In the genomic region with DNA sequence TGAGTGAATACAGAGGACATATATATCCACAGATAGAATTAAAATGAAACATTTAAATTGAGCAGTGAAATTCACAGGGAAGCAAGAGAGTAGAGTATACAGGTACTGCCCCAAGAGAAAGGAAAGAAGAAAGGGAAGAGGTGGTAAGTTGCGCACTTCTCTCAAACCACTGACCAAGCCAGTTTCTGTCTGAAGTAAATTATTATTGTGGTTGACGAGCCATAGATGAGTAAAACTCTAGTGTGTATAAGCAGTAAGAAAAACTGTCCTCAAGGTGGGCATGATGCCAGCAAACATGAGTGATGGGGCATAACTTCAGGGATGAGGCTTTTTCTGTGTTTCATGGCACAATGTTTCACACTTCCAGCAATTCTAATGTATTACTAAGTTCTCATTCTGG, we compare ENCODE assay signal across 13 cellular contexts. TPM values are rescaled to one million over a fixed set of nuclear protein-coding genes. Genes with fewer than 3 reads are reported as not detected.
DNase-seq lines count a peak whose midpoint lies in the region; ATAC-seq and TF ChIP-seq lines count a peak whose summit lies in the region.
"Had no signal": no experiment of that assay in that cellular context is flagged by ENCODE, and none has a peak within 500 bp of the region (broad histone marks: within the 10 kb centered on the region; RNA-seq: fewer than 3 reads in every experiment).

No MANE protein-coding gene starts in this region.

- H3K9me3 Mint-ChIP-seq in type B pancreatic cell = no peaks in the 10 kb centered on the region
- H3K9me3 Mint-ChIP-seq: activated CD4-positive, alpha-beta memory T cell treated with anti-CD3 and anti-CD28 coated beads, Interleukin-2, amount 10 ng/mL, durations not matched to agents 7 days and 5 days; brain; stimulated activated naive CD8-positive, alpha-beta T cell treated with anti-CD3 and anti-CD28 coated beads, Interleukin-15, Interleukin-2, amounts not matched to agents 100 ng/mL and 50 ng/mL, for 24 hours had no signal

- peaks cover 4% of the 10 kb centered on the region for H3K79me1 ChIP-seq in mesendoderm (ENCODE audit: low read length)

- peaks cover 4% of the 10 kb centered on the region for H3K4me1 Mint-ChIP-seq in type B pancreatic cell (ENCODE audit: unreplicated experiment)

- H4K8ac ChIP-seq in mesendoderm (ENCODE audit: low read depth, low read length) = no peak overlapping the region

- ATAC-seq in SK-N-SH treated with all-trans-retinoic acid at 6 μM for 48 hours = no peak

- no peak overlapping the region for H3K27ac Mint-ChIP-seq in type B pancreatic cell
- H3K27ac Mint-ChIP-seq: activated CD4-positive, alpha-beta memory T cell treated with anti-CD3 and anti-CD28 coated beads, Interleukin-2, amount 10 ng/mL, durations not matched to agents 7 days and 5 days; brain; stimulated activated naive CD8-positive, alpha-beta T cell treated with anti-CD3 and anti-CD28 coated beads, Interleukin-15, Interleukin-2, amounts not matched to agents 100 ng/mL and 50 ng/mL, for 24 hours had no signal

- no peak overlapping the region for H3K4me3 Mint-ChIP-seq in type B pancreatic cell
- H3K4me3 Mint-ChIP-seq: activated CD4-positive, alpha-beta memory T cell treated with anti-CD3 and anti-CD28 coated beads, Interleukin-2, amount 10 ng/mL, durations not matched to agents 7 days and 5 days; brain; stimulated activated naive CD8-positive, alpha-beta T cell treated with anti-CD3 and anti-CD28 coated beads, Interleukin-15, Interleukin-2, amounts not matched to agents 100 ng/mL and 50 ng/mL, for 24 hours had no signal

- no peak overlapping the region for H3K23ac ChIP-seq in mesendoderm (ENCODE audit: low read length)

- no peak for TF ChIP-seq RAD21 in SK-N-SH (IDR thresholded peaks at IDR 0.05; ENCODE audit: low read length)

- H2BK15ac ChIP-seq in mesendoderm (replicated peaks; ENCODE audit: low read depth) = no peak overlapping the region

- H2BK120ac ChIP-seq in mesendoderm (ENCODE audit: low read depth, low read length) = no peak overlapping the region

- no peak overlapping the region for H4K5ac ChIP-seq in mesendoderm (ENCODE audit: low read length)

- no peaks in the 10 kb centered on the region for H3F3A ChIP-seq in SK-N-SH (replicated peaks; ENCODE audit: insufficient read depth)

- H3K9ac ChIP-seq in SK-N-SH (no peak overlapping the region), mesendoderm (ENCODE audit: low read length) (no peak overlapping the region)

- H3K4me2 ChIP-seq in SK-N-SH (no peak overlapping the region), mesendoderm (ENCODE audit: low read length) (no peak overlapping the region)

- POLR2A ChIA-PET in SK-N-SH (lab: Yijun Ruan, JAX) = no interaction called here

- H3K27ac ChIP-seq in SK-N-SH (ENCODE audit: low read depth in 2 of 2, low read length in 1 of 2) = no peak overlapping the region
- H3K27ac ChIP-seq in mesendoderm (ENCODE audit: low read depth, low read length) = no peak overlapping the region

- H3K4ac ChIP-seq in mesendoderm (ENCODE audit: low read depth, low read length) = no peak overlapping the region

- no peaks in the 10 kb centered on the region for H3K9me2 ChIP-seq in SK-N-SH

- H3K4me3 ChIP-seq in SK-N-SH (ENCODE audit: low read depth in 2 of 2, low read length in 1 of 2) (no peak overlapping the region), skeletal muscle cell (ENCODE audit: low read depth, low read length) (no peak overlapping the region), mesendoderm (ENCODE audit: low read length) (no peak overlapping the region)

- DNase-seq in SK-N-SH (no peak), MV-4-11 (lab: John Stamatoyannopoulos, UW) (peak; percentile 49), dermis blood vessel endothelial cell (peak; percentile 24), skeletal muscle cell (ENCODE audit: low read depth) (peak; percentile 31), mesendoderm (no peak), type B pancreatic cell (ENCODE audit: extremely low spot score, unreplicated experiment) (no peak), GOT3 (lab: John Stamatoyannopoulos, UW) (no peak)
- DNase-seq: activated CD4-positive, alpha-beta memory T cell treated with anti-CD3 and anti-CD28 coated beads, Interleukin-2, amount 10 ng/mL, durations not matched to agents 7 days and 5 days; NCI-H1048; small intestine had no signal

- no peak overlapping the region for H3K56ac ChIP-seq in mesendoderm (ENCODE audit: low read length)

- TF ChIP-seq CTCF in SK-N-SH (IDR thresholded peaks at IDR 0.05) = no peak
- no peak for TF ChIP-seq CTCF in type B pancreatic cell (conservative IDR thresholded peaks at IDR 0.05)

- no peak overlapping the region for H2AK5ac ChIP-seq in mesendoderm (ENCODE audit: low read length)

- CTCF ChIA-PET in SK-N-SH (lab: Yijun Ruan, JAX) = no interaction called here

- no peaks in the 10 kb centered on the region for H3K9me3 ChIP-seq in SK-N-SH

- no peak for TF ChIP-seq EP300 in SK-N-SH (IDR thresholded peaks at IDR 0.05; ENCODE audit: borderline replicate concordance in 1 of 2, low read depth in 1 of 2, low read length in 1 of 2)

- no peaks in the 10 kb centered on the region for H4K20me1 ChIP-seq in SK-N-SH (ENCODE audit: insufficient read depth)

- WGBS in SK-N-SH (ENCODE audit: low lambda C conversion rate) = 75% methylated on average over 2 of the region's 2 CpGs
- WGBS in mesendoderm (ENCODE audit: extremely low coverage, insufficient coverage, low lambda C conversion rate) = no CpG with 5 or more reads among the region's 2 CpGs

- H3K27me3 Mint-ChIP-seq in type B pancreatic cell = peaks cover 31% of the 10 kb centered on the region

- H2AFZ ChIP-seq in SK-N-SH (ENCODE audit: low read depth) = no peak overlapping the region

- H3K27me3 ChIP-seq in SK-N-SH (ENCODE audit: insufficient read depth) = no peaks in the 10 kb centered on the region
- H3K27me3 ChIP-seq in mesendoderm (ENCODE audit: insufficient read depth, low read length, poor library complexity) = no peaks in the 10 kb centered on the region

- peaks cover 0 to 2% of the 10 kb centered on the region in 2 experiments; a peak in 2 of 4 replicates for H3K4me1 ChIP-seq in SK-N-SH (ENCODE audit: control insufficient read depth in 1 of 2, insufficient read depth in 2 of 2, low read depth in 1 of 2, low read length in 1 of 2)
- H3K4me1 ChIP-seq in mesendoderm (ENCODE audit: control insufficient read depth, low read depth, low read length) = no peaks in the 10 kb centered on the region

- H3K36me3 Mint-ChIP-seq in type B pancreatic cell = no peaks in the 10 kb centered on the region
- H3K36me3 Mint-ChIP-seq: brain had no signal

- H3K36me3 ChIP-seq in SK-N-SH (replicated peaks in 1 of 2; ENCODE audit: control insufficient read depth in 1 of 2, insufficient read depth in 2 of 2, low read length in 1 of 2) (no peaks in the 10 kb centered on the region), mesendoderm (ENCODE audit: control insufficient read depth, insufficient read depth, low read length) (no peaks in the 10 kb centered on the region)

- H3K79me2 ChIP-seq in SK-N-SH (ENCODE audit: insufficient read depth) (peaks cover 5% of the 10 kb centered on the region), mesendoderm (ENCODE audit: control insufficient read depth, insufficient read depth, low read length) (peaks cover 5% of the 10 kb centered on the region)

- H3K18ac ChIP-seq in mesendoderm (ENCODE audit: low read length) = no peak overlapping the region

- no peak overlapping the region for H2BK5ac ChIP-seq in mesendoderm (ENCODE audit: low read length)

TF ChIP-seq in SK-N-SH, 30 proteins besides CTCF, POLR2A, EP300 and RAD21:
- TF ChIP-seq FOXM1 (IDR thresholded peaks at IDR 0.05; ENCODE audit: low read depth) (no peak), TCF12 (IDR thresholded peaks at IDR 0.05) (0 out of 2 replicates have a peak, but pooled peaks have one; percentile 6), NFIC (IDR thresholded peaks at IDR 0.05; ENCODE audit: borderline replicate concordance) (peak; percentile 59), FOSL2 (IDR thresholded peaks at IDR 0.05; ENCODE audit: borderline replicate concordance, low read depth) (0 out of 2 replicates have a peak, but pooled peaks have one; percentile 7), FOXJ3 (CRISPR knock-in tag; IDR thresholded peaks at IDR 0.05) (no peak), CHD2 (IDR thresholded peaks at IDR 0.05; ENCODE audit: low read length, partially characterized antibody) (no peak)
- TF ChIP-seq, protein P1, sequence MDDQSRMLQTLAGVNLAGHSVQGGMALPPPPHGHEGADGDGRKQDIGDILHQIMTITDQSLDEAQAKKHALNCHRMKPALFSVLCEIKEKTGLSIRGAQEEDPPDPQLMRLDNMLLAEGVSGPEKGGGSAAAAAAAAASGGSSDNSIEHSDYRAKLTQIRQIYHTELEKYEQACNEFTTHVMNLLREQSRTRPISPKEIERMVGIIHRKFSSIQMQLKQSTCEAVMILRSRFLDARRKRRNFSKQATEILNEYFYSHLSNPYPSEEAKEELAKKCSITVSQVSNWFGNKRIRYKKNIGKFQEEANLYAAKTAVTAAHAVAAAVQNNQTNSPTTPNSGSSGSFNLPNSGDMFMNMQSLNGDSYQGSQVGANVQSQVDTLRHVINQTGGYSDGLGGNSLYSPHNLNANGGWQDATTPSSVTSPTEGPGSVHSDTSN (IDR thresholded peaks at IDR 0.05) = peak; percentile 69

TF ChIP-seq in SK-N-SH treated with all-trans-retinoic acid at 6 μM for 48 hours, 23 proteins besides CTCF, POLR2A, EP300 and RAD21 (continues in another document):
- TF ChIP-seq ISL1 (CRISPR knock-in tag; IDR thresholded peaks at IDR 0.05) = no peak
- no peak for TF ChIP-seq ZNF70 (CRISPR knock-in tag; IDR thresholded peaks at IDR 0.05)

RNA-seq across cellular contexts. Expression of a gene that starts 4.4 kb away (rescaled TPM):
- polyA plus RNA-seq in SK-N-SH (2012; rRNA removed) = 20.1 and 27.7 TPM in 2 replicates
- 33.3 and 44.5 TPM in 2 replicates for polyA plus RNA-seq in SK-N-SH (2012; cell fraction: cytosol; rRNA removed)
- polyA plus RNA-seq in SK-N-SH (2012; cell fraction: nucleus; rRNA removed) = 11.5 and 16.6 TPM in 2 replicates
- total RNA-seq in dermis blood vessel endothelial cell (38.6 and 64.3 TPM in 2 replicates), type B pancreatic cell (ENCODE audit: low replicate concordance) (22.7 and 25.9 TPM in 2 replicates)
- polyA plus RNA-seq in mesendoderm (2013, experiment 1 of 2) = 35.6 TPM
- 34.4 TPM for polyA plus RNA-seq in mesendoderm (2013, experiment 2 of 2)

Comparison
In these comparisons a context has a peak if more than half of its experiments do, and no peak if none do; other contexts are left out.
1. DNase-seq: peak in MV-4-11 (single experiment), dermis blood vessel endothelial cell (single experiment) and skeletal muscle cell (single experiment); none in SK-N-SH (single experiment), mesendoderm (single experiment), type B pancreatic cell (single experiment) and GOT3 (single experiment).